ENCODE assay signal across 1 cellular context in the genomic region with DNA sequence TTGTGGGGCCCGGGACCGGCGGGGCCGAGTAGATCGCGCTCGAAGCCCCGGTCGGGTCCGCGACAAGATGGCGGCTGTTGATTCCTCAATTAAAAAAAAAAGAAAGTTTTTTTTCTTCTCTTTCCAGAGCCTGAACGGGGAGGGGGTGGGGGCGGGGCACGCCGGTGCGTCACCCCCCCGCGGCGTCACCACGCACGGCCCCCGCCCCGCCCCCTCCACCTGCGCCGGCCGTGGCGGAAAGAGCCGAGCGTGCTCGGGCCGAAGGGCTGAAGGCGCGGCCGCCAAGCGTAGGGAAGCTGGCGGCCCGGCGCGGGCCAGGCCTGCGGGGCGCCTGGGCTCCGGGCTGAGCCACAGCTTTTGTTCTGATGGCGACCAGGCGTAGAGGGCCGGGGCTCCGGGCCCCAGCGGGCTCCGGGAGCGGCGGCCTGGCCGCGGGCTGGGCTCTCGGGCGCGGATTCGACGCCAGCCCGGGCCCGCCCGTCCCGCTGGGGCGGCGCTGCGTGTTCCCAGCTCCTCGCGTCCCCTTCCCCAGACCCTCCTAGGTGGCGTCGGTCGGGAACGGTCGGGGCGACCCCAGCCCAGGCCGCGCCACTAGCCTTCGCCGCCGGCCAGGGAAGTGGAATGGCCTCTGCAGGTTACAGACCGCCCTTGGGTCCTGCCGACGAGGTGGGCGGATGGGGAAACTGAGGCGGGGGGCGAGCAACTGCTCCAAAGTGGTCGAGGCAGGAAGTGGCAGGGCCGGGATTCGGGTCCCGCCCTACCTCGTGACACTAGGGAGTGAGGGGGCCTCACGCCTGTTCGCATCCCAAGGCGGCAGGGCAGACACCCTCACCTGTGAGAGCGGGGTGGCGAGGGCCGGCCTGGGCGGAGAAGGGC.
TF ChIP-seq lines count a peak whose summit lies in the region.

A gene (minus strand): TSS at position 91 of the 876 bp plus-strand sequence. CDS start 797 bp downstream, outside the sequence.

TF ChIP-seq in HepG2, 621 proteins besides CTCF, POLR2A, EP300 and RAD21 (continued from another document and continues in another):
- TF ChIP-seq, protein P1, sequence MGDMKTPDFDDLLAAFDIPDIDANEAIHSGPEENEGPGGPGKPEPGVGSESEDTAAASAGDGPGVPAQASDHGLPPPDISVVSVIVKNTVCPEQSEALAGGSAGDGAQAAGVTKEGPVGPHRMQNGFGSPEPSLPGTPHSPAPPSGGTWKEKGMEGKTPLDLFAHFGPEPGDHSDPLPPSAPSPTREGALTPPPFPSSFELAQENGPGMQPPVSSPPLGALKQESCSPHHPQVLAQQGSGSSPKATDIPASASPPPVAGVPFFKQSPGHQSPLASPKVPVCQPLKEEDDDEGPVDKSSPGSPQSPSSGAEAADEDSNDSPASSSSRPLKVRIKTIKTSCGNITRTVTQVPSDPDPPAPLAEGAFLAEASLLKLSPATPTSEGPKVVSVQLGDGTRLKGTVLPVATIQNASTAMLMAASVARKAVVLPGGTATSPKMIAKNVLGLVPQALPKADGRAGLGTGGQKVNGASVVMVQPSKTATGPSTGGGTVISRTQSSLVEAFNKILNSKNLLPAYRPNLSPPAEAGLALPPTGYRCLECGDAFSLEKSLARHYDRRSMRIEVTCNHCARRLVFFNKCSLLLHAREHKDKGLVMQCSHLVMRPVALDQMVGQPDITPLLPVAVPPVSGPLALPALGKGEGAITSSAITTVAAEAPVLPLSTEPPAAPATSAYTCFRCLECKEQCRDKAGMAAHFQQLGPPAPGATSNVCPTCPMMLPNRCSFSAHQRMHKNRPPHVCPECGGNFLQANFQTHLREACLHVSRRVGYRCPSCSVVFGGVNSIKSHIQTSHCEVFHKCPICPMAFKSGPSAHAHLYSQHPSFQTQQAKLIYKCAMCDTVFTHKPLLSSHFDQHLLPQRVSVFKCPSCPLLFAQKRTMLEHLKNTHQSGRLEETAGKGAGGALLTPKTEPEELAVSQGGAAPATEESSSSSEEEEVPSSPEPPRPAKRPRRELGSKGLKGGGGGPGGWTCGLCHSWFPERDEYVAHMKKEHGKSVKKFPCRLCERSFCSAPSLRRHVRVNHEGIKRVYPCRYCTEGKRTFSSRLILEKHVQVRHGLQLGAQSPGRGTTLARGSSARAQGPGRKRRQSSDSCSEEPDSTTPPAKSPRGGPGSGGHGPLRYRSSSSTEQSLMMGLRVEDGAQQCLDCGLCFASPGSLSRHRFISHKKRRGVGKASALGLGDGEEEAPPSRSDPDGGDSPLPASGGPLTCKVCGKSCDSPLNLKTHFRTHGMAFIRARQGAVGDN (CRISPR knock-in tag; IDR thresholded peaks at IDR 0.05) = peak; percentile 76
- peak; percentile 68; the same call in 1 of the 2 replicates for TF ChIP-seq ZMYM3 (CRISPR knock-in tag; IDR thresholded peaks at IDR 0.05)
- TF ChIP-seq HNRNPH1 (optimal IDR thresholded peaks at IDR 0.05; ENCODE audit: low read depth, low read length) = no peak
- TF ChIP-seq, protein P2, sequence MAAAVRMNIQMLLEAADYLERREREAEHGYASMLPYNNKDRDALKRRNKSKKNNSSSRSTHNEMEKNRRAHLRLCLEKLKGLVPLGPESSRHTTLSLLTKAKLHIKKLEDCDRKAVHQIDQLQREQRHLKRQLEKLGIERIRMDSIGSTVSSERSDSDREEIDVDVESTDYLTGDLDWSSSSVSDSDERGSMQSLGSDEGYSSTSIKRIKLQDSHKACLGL (CRISPR knock-in tag; IDR thresholded peaks at IDR 0.05) = peak; percentile 67; the same call in 1 of the 2 replicates
- TF ChIP-seq ZNF773 (CRISPR knock-in tag; IDR thresholded peaks at IDR 0.05; ENCODE audit: borderline replicate concordance) = peak; percentile 74; the same call in 1 of the 2 replicates
- no peak; the same call in 1 of the 2 replicates for TF ChIP-seq PPARG (CRISPR knock-in tag; conservative IDR thresholded peaks at IDR 0.05)
- TF ChIP-seq, protein P3, sequence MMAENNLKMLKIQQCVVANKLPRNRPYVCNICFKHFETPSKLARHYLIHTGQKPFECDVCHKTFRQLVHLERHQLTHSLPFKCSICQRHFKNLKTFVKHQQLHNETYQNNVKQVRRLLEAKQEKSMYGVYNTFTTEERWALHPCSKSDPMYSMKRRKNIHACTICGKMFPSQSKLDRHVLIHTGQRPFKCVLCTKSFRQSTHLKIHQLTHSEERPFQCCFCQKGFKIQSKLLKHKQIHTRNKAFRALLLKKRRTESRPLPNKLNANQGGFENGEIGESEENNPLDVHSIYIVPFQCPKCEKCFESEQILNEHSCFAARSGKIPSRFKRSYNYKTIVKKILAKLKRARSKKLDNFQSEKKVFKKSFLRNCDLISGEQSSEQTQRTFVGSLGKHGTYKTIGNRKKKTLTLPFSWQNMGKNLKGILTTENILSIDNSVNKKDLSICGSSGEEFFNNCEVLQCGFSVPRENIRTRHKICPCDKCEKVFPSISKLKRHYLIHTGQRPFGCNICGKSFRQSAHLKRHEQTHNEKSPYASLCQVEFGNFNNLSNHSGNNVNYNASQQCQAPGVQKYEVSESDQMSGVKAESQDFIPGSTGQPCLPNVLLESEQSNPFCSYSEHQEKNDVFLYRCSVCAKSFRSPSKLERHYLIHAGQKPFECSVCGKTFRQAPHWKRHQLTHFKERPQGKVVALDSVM (CRISPR knock-in tag; IDR thresholded peaks at IDR 0.05) = no peak
- TF ChIP-seq ZNF776 (CRISPR knock-in tag; IDR thresholded peaks at IDR 0.05) = 0 out of 2 replicates have a peak, but pooled peaks have one; percentile 43
- TF ChIP-seq, protein P4, sequence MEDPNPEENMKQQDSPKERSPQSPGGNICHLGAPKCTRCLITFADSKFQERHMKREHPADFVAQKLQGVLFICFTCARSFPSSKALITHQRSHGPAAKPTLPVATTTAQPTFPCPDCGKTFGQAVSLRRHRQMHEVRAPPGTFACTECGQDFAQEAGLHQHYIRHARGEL (CRISPR knock-in tag; IDR thresholded peaks at IDR 0.05) = no peak
- TF ChIP-seq SIX1 (CRISPR knock-in tag; IDR thresholded peaks at IDR 0.05; ENCODE audit: borderline replicate concordance) = no peak
- no peak for TF ChIP-seq ZNF703 (CRISPR knock-in tag; IDR thresholded peaks at IDR 0.05; ENCODE audit: borderline replicate concordance)
- no peak for TF ChIP-seq ZNF672 (CRISPR knock-in tag; IDR thresholded peaks at IDR 0.05)
- TF ChIP-seq, protein P5, sequence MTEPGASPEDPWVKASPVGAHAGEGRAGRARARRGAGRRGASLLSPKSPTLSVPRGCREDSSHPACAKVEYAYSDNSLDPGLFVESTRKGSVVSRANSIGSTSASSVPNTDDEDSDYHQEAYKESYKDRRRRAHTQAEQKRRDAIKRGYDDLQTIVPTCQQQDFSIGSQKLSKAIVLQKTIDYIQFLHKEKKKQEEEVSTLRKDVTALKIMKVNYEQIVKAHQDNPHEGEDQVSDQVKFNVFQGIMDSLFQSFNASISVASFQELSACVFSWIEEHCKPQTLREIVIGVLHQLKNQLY (CRISPR knock-in tag; IDR thresholded peaks at IDR 0.05) = no peak
- TF ChIP-seq, protein P6, sequence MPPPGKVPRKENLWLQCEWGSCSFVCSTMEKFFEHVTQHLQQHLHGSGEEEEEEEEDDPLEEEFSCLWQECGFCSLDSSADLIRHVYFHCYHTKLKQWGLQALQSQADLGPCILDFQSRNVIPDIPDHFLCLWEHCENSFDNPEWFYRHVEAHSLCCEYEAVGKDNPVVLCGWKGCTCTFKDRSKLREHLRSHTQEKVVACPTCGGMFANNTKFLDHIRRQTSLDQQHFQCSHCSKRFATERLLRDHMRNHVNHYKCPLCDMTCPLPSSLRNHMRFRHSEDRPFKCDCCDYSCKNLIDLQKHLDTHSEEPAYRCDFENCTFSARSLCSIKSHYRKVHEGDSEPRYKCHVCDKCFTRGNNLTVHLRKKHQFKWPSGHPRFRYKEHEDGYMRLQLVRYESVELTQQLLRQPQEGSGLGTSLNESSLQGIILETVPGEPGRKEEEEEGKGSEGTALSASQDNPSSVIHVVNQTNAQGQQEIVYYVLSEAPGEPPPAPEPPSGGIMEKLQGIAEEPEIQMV (CRISPR knock-in tag; IDR thresholded peaks at IDR 0.05; ENCODE audit: low read depth) = no peak
- TF ChIP-seq ZNF350 (CRISPR knock-in tag; IDR thresholded peaks at IDR 0.05; ENCODE audit: borderline replicate concordance, low read depth) = no peak
- TF ChIP-seq THYN1 (CRISPR knock-in tag; IDR thresholded peaks at IDR 0.05; ENCODE audit: borderline replicate concordance, low read depth) = no peak
- TF ChIP-seq CBX2 (IDR thresholded peaks at IDR 0.05; ENCODE audit: low read depth, low read length) = no peak
- no peak for TF ChIP-seq CBX2 (CRISPR knock-in tag; IDR thresholded peaks at IDR 0.05; ENCODE audit: low read depth)
- TF ChIP-seq RFX1 (IDR thresholded peaks at IDR 0.05) = no peak
- TF ChIP-seq, protein P7, sequence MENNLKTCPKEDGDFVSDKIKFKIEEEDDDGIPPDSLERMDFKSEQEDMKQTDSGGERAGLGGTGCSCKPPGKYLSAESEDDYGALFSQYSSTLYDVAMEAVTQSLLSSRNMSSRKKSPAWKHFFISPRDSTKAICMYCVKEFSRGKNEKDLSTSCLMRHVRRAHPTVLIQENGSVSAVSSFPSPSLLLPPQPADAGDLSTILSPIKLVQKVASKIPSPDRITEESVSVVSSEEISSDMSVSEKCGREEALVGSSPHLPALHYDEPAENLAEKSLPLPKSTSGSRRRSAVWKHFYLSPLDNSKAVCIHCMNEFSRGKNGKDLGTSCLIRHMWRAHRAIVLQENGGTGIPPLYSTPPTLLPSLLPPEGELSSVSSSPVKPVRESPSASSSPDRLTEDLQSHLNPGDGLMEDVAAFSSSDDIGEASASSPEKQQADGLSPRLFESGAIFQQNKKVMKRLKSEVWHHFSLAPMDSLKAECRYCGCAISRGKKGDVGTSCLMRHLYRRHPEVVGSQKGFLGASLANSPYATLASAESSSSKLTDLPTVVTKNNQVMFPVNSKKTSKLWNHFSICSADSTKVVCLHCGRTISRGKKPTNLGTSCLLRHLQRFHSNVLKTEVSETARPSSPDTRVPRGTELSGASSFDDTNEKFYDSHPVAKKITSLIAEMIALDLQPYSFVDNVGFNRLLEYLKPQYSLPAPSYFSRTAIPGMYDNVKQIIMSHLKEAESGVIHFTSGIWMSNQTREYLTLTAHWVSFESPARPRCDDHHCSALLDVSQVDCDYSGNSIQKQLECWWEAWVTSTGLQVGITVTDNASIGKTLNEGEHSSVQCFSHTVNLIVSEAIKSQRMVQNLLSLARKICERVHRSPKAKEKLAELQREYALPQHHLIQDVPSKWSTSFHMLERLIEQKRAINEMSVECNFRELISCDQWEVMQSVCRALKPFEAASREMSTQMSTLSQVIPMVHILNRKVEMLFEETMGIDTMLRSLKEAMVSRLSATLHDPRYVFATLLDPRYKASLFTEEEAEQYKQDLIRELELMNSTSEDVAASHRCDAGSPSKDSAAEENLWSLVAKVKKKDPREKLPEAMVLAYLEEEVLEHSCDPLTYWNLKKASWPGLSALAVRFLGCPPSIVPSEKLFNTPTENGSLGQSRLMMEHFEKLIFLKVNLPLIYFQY (CRISPR knock-in tag; IDR thresholded peaks at IDR 0.05; ENCODE audit: borderline replicate concordance) = 0 out of 2 replicates have a peak, but pooled peaks have one; percentile 54
- TF ChIP-seq NFIC (IDR thresholded peaks at IDR 0.05; ENCODE audit: low read length) = no peak
- peak; percentile 62; the same call in 1 of the 2 replicates for TF ChIP-seq AHR (CRISPR knock-in tag; IDR thresholded peaks at IDR 0.05)
- TF ChIP-seq HIVEP1 (CRISPR knock-in tag; IDR thresholded peaks at IDR 0.05) = 0 out of 2 replicates have a peak, but pooled peaks have one; percentile 34
- no peak for TF ChIP-seq ZNF720 (CRISPR knock-in tag; IDR thresholded peaks at IDR 0.05)
- no peak for TF ChIP-seq FIP1L1 (IDR thresholded peaks at IDR 0.05; ENCODE audit: borderline replicate concordance, insufficient read depth, low read depth, low read length)
- TF ChIP-seq, protein P8, sequence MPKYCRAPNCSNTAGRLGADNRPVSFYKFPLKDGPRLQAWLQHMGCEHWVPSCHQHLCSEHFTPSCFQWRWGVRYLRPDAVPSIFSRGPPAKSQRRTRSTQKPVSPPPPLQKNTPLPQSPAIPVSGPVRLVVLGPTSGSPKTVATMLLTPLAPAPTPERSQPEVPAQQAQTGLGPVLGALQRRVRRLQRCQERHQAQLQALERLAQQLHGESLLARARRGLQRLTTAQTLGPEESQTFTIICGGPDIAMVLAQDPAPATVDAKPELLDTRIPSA (CRISPR knock-in tag; IDR thresholded peaks at IDR 0.05; ENCODE audit: borderline replicate concordance) = 0 out of 2 replicates have a peak, but pooled peaks have one; percentile 32
- TF ChIP-seq RFXAP (CRISPR knock-in tag; IDR thresholded peaks at IDR 0.05; ENCODE audit: borderline replicate concordance) = peak; percentile 60; the same call in 1 of the 2 replicates
- no peak for TF ChIP-seq NKX3-1 (CRISPR knock-in tag; IDR thresholded peaks at IDR 0.05)
- no peak for TF ChIP-seq ZNF235 (CRISPR knock-in tag; IDR thresholded peaks at IDR 0.05; ENCODE audit: borderline replicate concordance)
- TF ChIP-seq, protein P9, sequence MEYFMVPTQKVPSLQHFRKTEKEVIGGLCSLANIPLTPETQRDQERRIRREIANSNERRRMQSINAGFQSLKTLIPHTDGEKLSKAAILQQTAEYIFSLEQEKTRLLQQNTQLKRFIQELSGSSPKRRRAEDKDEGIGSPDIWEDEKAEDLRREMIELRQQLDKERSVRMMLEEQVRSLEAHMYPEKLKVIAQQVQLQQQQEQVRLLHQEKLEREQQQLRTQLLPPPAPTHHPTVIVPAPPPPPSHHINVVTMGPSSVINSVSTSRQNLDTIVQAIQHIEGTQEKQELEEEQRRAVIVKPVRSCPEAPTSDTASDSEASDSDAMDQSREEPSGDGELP (IDR thresholded peaks at IDR 0.05; ENCODE audit: borderline replicate concordance, low read depth) = peak; percentile 13; the same call in 1 of the 2 replicates
- TF ChIP-seq ZNF317 (CRISPR knock-in tag; IDR thresholded peaks at IDR 0.05) = 0 out of 2 replicates have a peak, but pooled peaks have one; percentile 36
- no peak for TF ChIP-seq NR2F2 (IDR thresholded peaks at IDR 0.05; ENCODE audit: borderline replicate concordance, low read depth)
- TF ChIP-seq, protein P10, sequence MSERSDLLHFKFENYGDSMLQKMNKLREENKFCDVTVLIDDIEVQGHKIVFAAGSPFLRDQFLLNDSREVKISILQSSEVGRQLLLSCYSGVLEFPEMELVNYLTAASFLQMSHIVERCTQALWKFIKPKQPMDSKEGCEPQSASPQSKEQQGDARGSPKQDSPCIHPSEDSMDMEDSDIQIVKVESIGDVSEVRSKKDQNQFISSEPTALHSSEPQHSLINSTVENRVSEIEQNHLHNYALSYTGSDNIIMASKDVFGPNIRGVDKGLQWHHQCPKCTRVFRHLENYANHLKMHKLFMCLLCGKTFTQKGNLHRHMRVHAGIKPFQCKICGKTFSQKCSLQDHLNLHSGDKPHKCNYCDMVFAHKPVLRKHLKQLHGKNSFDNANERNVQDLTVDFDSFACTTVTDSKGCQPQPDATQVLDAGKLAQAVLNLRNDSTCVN (CRISPR knock-in tag; IDR thresholded peaks at IDR 0.05; ENCODE audit: borderline replicate concordance) = 0 out of 2 replicates have a peak, but pooled peaks have one; percentile 13
- TF ChIP-seq, protein P11, sequence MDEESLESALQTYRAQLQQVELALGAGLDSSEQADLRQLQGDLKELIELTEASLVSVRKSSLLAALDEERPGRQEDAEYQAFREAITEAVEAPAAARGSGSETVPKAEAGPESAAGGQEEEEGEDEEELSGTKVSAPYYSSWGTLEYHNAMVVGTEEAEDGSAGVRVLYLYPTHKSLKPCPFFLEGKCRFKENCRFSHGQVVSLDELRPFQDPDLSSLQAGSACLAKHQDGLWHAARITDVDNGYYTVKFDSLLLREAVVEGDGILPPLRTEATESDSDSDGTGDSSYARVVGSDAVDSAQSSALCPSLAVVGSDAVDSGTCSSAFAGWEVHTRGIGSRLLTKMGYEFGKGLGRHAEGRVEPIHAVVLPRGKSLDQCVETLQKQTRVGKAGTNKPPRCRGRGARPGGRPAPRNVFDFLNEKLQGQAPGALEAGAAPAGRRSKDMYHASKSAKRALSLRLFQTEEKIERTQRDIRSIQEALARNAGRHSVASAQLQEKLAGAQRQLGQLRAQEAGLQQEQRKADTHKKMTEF (CRISPR knock-in tag; IDR thresholded peaks at IDR 0.05) = no peak
- TF ChIP-seq ZNF766 (CRISPR knock-in tag; IDR thresholded peaks at IDR 0.05; ENCODE audit: borderline replicate concordance) = peak; percentile 67; the same call in 1 of the 2 replicates
- peak; percentile 57; the same call in 1 of the 2 replicates for TF ChIP-seq ZNF274 (CRISPR knock-in tag; IDR thresholded peaks at IDR 0.05)
- no peak for TF ChIP-seq ETV6 (CRISPR knock-in tag; conservative IDR thresholded peaks at IDR 0.05)
- TF ChIP-seq MTA3 (CRISPR knock-in tag; IDR thresholded peaks at IDR 0.05) = no peak
